In the genomic region with DNA sequence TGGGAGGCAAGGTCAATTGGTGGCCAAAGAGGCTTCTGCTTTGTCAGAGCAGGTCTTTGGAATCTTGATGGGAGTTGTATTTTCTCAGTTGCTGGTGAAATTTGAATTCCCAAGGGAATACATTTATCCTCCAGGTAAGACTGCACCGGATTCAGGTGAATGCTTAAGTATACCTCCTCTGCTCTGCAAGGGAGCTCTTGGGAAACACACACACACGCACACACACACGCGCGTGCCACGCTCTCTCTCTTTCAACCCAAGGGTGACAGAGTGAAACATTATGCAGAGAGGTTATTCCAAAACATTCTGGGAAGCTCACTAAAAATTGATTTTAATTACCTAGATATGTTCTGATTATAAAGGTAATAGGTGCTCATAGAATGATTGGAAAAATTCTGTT, we compare ENCODE assay signal across 1 cellular context.
TF ChIP-seq lines count a peak whose summit lies in the region.

No MANE protein-coding gene starts in this region.

TF ChIP-seq in H1, 55 proteins besides CTCF, POLR2A, EP300 and RAD21:
- TF ChIP-seq SP1 (IDR thresholded peaks at IDR 0.05; ENCODE audit: low read depth, low read length) (no peak), KDM5A (IDR thresholded peaks at IDR 0.05; ENCODE audit: low read length) (no peak), KDM1A (IDR thresholded peaks at IDR 0.05; ENCODE audit: borderline replicate concordance, low read length) (no peak), RBBP5 (IDR thresholded peaks at IDR 0.05; ENCODE audit: borderline replicate concordance, low read depth, low read length) (no peak), CHD1 (IDR thresholded peaks at IDR 0.05; ENCODE audit: low read depth, low read length) (no peak), CBX5 (IDR thresholded peaks at IDR 0.05; ENCODE audit: low read depth, low read length) (no peak), SIRT6 (IDR thresholded peaks at IDR 0.05; ENCODE audit: low read length) (no peak), NRF1 (IDR thresholded peaks at IDR 0.05; ENCODE audit: low read depth, low read length) (no peak), HDAC6 (IDR thresholded peaks at IDR 0.05; ENCODE audit: low read depth, low read length) (no peak)
- TF ChIP-seq, protein P1, sequence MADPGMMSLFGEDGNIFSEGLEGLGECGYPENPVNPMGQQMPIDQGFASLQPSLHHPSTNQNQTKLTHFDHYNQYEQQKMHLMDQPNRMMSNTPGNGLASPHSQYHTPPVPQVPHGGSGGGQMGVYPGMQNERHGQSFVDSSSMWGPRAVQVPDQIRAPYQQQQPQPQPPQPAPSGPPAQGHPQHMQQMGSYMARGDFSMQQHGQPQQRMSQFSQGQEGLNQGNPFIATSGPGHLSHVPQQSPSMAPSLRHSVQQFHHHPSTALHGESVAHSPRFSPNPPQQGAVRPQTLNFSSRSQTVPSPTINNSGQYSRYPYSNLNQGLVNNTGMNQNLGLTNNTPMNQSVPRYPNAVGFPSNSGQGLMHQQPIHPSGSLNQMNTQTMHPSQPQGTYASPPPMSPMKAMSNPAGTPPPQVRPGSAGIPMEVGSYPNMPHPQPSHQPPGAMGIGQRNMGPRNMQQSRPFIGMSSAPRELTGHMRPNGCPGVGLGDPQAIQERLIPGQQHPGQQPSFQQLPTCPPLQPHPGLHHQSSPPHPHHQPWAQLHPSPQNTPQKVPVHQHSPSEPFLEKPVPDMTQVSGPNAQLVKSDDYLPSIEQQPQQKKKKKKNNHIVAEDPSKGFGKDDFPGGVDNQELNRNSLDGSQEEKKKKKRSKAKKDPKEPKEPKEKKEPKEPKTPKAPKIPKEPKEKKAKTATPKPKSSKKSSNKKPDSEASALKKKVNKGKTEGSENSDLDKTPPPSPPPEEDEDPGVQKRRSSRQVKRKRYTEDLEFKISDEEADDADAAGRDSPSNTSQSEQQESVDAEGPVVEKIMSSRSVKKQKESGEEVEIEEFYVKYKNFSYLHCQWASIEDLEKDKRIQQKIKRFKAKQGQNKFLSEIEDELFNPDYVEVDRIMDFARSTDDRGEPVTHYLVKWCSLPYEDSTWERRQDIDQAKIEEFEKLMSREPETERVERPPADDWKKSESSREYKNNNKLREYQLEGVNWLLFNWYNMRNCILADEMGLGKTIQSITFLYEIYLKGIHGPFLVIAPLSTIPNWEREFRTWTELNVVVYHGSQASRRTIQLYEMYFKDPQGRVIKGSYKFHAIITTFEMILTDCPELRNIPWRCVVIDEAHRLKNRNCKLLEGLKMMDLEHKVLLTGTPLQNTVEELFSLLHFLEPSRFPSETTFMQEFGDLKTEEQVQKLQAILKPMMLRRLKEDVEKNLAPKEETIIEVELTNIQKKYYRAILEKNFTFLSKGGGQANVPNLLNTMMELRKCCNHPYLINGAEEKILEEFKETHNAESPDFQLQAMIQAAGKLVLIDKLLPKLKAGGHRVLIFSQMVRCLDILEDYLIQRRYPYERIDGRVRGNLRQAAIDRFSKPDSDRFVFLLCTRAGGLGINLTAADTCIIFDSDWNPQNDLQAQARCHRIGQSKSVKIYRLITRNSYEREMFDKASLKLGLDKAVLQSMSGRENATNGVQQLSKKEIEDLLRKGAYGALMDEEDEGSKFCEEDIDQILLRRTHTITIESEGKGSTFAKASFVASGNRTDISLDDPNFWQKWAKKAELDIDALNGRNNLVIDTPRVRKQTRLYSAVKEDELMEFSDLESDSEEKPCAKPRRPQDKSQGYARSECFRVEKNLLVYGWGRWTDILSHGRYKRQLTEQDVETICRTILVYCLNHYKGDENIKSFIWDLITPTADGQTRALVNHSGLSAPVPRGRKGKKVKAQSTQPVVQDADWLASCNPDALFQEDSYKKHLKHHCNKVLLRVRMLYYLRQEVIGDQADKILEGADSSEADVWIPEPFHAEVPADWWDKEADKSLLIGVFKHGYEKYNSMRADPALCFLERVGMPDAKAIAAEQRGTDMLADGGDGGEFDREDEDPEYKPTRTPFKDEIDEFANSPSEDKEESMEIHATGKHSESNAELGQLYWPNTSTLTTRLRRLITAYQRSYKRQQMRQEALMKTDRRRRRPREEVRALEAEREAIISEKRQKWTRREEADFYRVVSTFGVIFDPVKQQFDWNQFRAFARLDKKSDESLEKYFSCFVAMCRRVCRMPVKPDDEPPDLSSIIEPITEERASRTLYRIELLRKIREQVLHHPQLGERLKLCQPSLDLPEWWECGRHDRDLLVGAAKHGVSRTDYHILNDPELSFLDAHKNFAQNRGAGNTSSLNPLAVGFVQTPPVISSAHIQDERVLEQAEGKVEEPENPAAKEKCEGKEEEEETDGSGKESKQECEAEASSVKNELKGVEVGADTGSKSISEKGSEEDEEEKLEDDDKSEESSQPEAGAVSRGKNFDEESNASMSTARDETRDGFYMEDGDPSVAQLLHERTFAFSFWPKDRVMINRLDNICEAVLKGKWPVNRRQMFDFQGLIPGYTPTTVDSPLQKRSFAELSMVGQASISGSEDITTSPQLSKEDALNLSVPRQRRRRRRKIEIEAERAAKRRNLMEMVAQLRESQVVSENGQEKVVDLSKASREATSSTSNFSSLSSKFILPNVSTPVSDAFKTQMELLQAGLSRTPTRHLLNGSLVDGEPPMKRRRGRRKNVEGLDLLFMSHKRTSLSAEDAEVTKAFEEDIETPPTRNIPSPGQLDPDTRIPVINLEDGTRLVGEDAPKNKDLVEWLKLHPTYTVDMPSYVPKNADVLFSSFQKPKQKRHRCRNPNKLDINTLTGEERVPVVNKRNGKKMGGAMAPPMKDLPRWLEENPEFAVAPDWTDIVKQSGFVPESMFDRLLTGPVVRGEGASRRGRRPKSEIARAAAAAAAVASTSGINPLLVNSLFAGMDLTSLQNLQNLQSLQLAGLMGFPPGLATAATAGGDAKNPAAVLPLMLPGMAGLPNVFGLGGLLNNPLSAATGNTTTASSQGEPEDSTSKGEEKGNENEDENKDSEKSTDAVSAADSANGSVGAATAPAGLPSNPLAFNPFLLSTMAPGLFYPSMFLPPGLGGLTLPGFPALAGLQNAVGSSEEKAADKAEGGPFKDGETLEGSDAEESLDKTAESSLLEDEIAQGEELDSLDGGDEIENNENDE (IDR thresholded peaks at IDR 0.05; ENCODE audit: insufficient replicate concordance, low read length): no peak
